Comparison of ENCODE assay signal across 18 cellular contexts in genomic region chr7:87173456-87173855, GRCh38.
"Had no signal": no experiment of that assay in that cellular context is flagged by ENCODE, and none has a peak within 500 bp of the region (broad histone marks: within the 10 kb centered on the region; RNA-seq: fewer than 3 reads in every experiment).

No MANE protein-coding gene starts in this region.

- ATAC-seq: activated CD8-positive, alpha-beta T cell treated with anti-CD3 and anti-CD28 coated beads for 36 hours; gastrocnemius medialis; heart right ventricle; left lobe of liver; stimulated activated naive CD8-positive, alpha-beta T cell treated with anti-CD3 and anti-CD28 coated beads, Interleukin-15, amount 100 ng/mL, for 72 hours had no signal

- H3K4me1 ChIP-seq: gastrocnemius medialis, right atrium auricular region, SJCRH30 had no signal

- DNase-seq: activated CD4-positive, alpha-beta T cell treated with anti-CD3 and anti-CD28 coated beads for 4 hours; activated CD8-positive, alpha-beta memory T cell treated with anti-CD3 and anti-CD28 coated beads, Interleukin-2, amount 50 U/mL, for 48 hours; activated CD8-positive, alpha-beta T cell treated with anti-CD3 and anti-CD28 coated beads for 36 hours; activated naive CD8-positive, alpha-beta T cell treated with anti-CD3 and anti-CD28 coated beads, Interleukin-2, amount 10 ng/mL, durations not matched to agents 7 days and 5 days; aorta; cerebellar nuclear complex; effector memory CD4-positive, alpha-beta T cell; gastrocnemius medialis; heart right ventricle; naive B cell; SJCRH30; stimulated activated naive CD8-positive, alpha-beta T cell treated with anti-CD3 and anti-CD28 coated beads, Interleukin-15, amount 100 ng/mL, for 72 hours had no signal

- H3K27ac ChIP-seq: gastrocnemius medialis, heart right ventricle, right atrium auricular region, SJCRH30, skin epidermis, VCaP had no signal

- H3K9me3 Mint-ChIP-seq: activated CD8-positive, alpha-beta T cell treated with anti-CD3 and anti-CD28 coated beads for 36 hours; activated naive CD8-positive, alpha-beta T cell treated with anti-CD3 and anti-CD28 coated beads, Interleukin-2, amount 10 ng/mL, durations not matched to agents 7 days and 5 days; activated T-helper 1 cell treated with anti-CD3 and anti-CD28 coated beads, Interleukin-12 subunit alpha, Interleukin-12 subunit beta, Interleukin-2, Interleukin-4 antibody, amounts not matched to agents 30 ng/mL and 10 ng/mL and 1 ng/mL, durations not matched to agents 14 hours and 24 hours and 36 hours; naive B cell; stimulated activated naive CD8-positive, alpha-beta T cell treated with anti-CD3 and anti-CD28 coated beads, Interleukin-15, amount 100 ng/mL, for 72 hours; type B pancreatic cell had no signal

- H3K27me3 ChIP-seq: gastrocnemius medialis, heart right ventricle, right atrium auricular region, SJCRH30 had no signal

- H3K27me3 Mint-ChIP-seq: activated CD8-positive, alpha-beta T cell treated with anti-CD3 and anti-CD28 coated beads for 36 hours; activated naive CD8-positive, alpha-beta T cell treated with anti-CD3 and anti-CD28 coated beads, Interleukin-2, amount 10 ng/mL, durations not matched to agents 7 days and 5 days; naive B cell; stimulated activated naive CD8-positive, alpha-beta T cell treated with anti-CD3 and anti-CD28 coated beads, Interleukin-15, amount 100 ng/mL, for 72 hours; type B pancreatic cell had no signal

- H3K4me3 ChIP-seq: gastrocnemius medialis, heart right ventricle, right atrium auricular region, SJCRH30, skin epidermis had no signal

- H3K4me3 Mint-ChIP-seq: activated CD8-positive, alpha-beta T cell treated with anti-CD3 and anti-CD28 coated beads for 36 hours; activated naive CD8-positive, alpha-beta T cell treated with anti-CD3 and anti-CD28 coated beads, Interleukin-2, amount 10 ng/mL, durations not matched to agents 7 days and 5 days; activated T-helper 1 cell treated with anti-CD3 and anti-CD28 coated beads, Interleukin-12 subunit alpha, Interleukin-12 subunit beta, Interleukin-2, Interleukin-4 antibody, amounts not matched to agents 30 ng/mL and 10 ng/mL and 1 ng/mL, durations not matched to agents 14 hours and 24 hours and 36 hours; naive B cell; stimulated activated naive CD8-positive, alpha-beta T cell treated with anti-CD3 and anti-CD28 coated beads, Interleukin-15, amount 100 ng/mL, for 72 hours; type B pancreatic cell had no signal

- H3K27ac Mint-ChIP-seq: activated naive CD8-positive, alpha-beta T cell treated with anti-CD3 and anti-CD28 coated beads, Interleukin-2, amount 10 ng/mL, durations not matched to agents 7 days and 5 days; activated T-helper 1 cell treated with anti-CD3 and anti-CD28 coated beads, Interleukin-12 subunit alpha, Interleukin-12 subunit beta, Interleukin-2, Interleukin-4 antibody, amounts not matched to agents 30 ng/mL and 10 ng/mL and 1 ng/mL, durations not matched to agents 14 hours and 24 hours and 36 hours; stimulated activated naive CD8-positive, alpha-beta T cell treated with anti-CD3 and anti-CD28 coated beads, Interleukin-15, amount 100 ng/mL, for 72 hours; type B pancreatic cell had no signal
